14 cellular contexts compared by ENCODE assay signal in genomic region chr9:121888438-121888775, GRCh38.
DNase-seq lines count a peak whose midpoint lies in the region; ATAC-seq, FAIRE-seq and TF ChIP-seq lines count a peak whose summit lies in the region.
"Had no signal": no experiment of that assay in that cellular context is flagged by ENCODE, and none has a peak within 500 bp of the region (broad histone marks: within the 10 kb centered on the region; RNA-seq: fewer than 3 reads in every experiment).

No MANE protein-coding gene starts in this region.

- ATAC-seq in CD8-positive, alpha-beta T cell = no peak
- ATAC-seq: GM12878 had no signal

- in situ Hi-C loops in brain microvascular endothelial cell (cut with HindIII; ENCODE audit: low pct_ligation_motif_present, low sequenced_read_pairs) = no loop called here

- peak overlapping the region; percentile 97 for H3K27ac ChIP-seq in brain microvascular endothelial cell
- no peak overlapping the region for H3K27ac ChIP-seq in CD8-positive, alpha-beta T cell (ENCODE audit: low read depth, low read length)
- H3K27ac ChIP-seq: cardiac muscle cell had no signal

- H3K27me3 ChIP-seq in brain microvascular endothelial cell (replicated peaks) = no peaks in the 10 kb centered on the region
- H3K27me3 ChIP-seq in CD8-positive, alpha-beta T cell (ENCODE audit: insufficient read depth, low read length) = no peaks in the 10 kb centered on the region
- H3K27me3 ChIP-seq: cardiac muscle cell had no signal

- no peaks in the 10 kb centered on the region for H3K9me3 Mint-ChIP-seq in HFFc6
- H3K9me3 Mint-ChIP-seq in CD8-positive, alpha-beta T cell = no peaks in the 10 kb centered on the region

- DNase-seq in AG09309 (ENCODE audit: low read depth) (peak; percentile 72), HFFc6 (peak; percentile 82), brain microvascular endothelial cell (peak; percentile 95), medulla oblongata (ENCODE audit: extremely low spot score) (peak; percentile 56), GM12892 (ENCODE audit: insufficient read length) (no peak), GM20000 (ENCODE audit: low spot score) (no peak), posterior cingulate gyrus (no peak)
- no peak for DNase-seq in CD8-positive, alpha-beta T cell
- DNase-seq: Caco-2, NCI-H1436 treated with DMSO at 0.1 percent for 48 hours, occipital lobe had no signal

- H3K36me3 Mint-ChIP-seq in HFFc6 (ENCODE audit: low read depth) = no peaks in the 10 kb centered on the region
- no peaks in the 10 kb centered on the region for H3K36me3 Mint-ChIP-seq in CD8-positive, alpha-beta T cell

- peak overlapping the region; percentile 62 for H3K4me3 Mint-ChIP-seq in HFFc6
- H3K4me3 Mint-ChIP-seq in CD8-positive, alpha-beta T cell = no peak overlapping the region

- TF ChIP-seq CTCF in AG09309 (IDR thresholded peaks at IDR 0.05; ENCODE audit: control insufficient read depth, insufficient read depth, low read depth, low read length, missing control alignments) = peak; percentile 12
- no peak for TF ChIP-seq CTCF in HFFc6 (IDR thresholded peaks at IDR 0.05)
- TF ChIP-seq CTCF in brain microvascular endothelial cell (IDR thresholded peaks at IDR 0.05; ENCODE audit: low read depth, low read length, missing control alignments) = peak; percentile 35
- no peak for TF ChIP-seq CTCF in CD8-positive, alpha-beta T cell (IDR thresholded peaks at IDR 0.05)
- no peak for TF ChIP-seq CTCF in GM20000 (IDR thresholded peaks at IDR 0.05; ENCODE audit: extremely low read depth, missing control alignments)

- POLR2A ChIA-PET in CD8-positive, alpha-beta T cell (lab: Charles Lee) = no interaction called here

- no peaks in the 10 kb centered on the region for H3K4me1 ChIP-seq in CD8-positive, alpha-beta T cell (ENCODE audit: insufficient read depth, low read length)
- H3K4me1 ChIP-seq: Caco-2 had no signal

- H3K4me3 ChIP-seq in AG09309 (ENCODE audit: control insufficient read depth, low read depth, low read length) = no peak overlapping the region
- no peak overlapping the region for H3K4me3 ChIP-seq in brain microvascular endothelial cell (ENCODE audit: low read depth, low read length)
- no peak overlapping the region for H3K4me3 ChIP-seq in CD8-positive, alpha-beta T cell (ENCODE audit: low read depth, low read length)
- H3K4me3 ChIP-seq: cardiac muscle cell, GM12878 had no signal

- H3K27ac Mint-ChIP-seq in HFFc6 = peak overlapping the region; percentile 93
- H3K27ac Mint-ChIP-seq in CD8-positive, alpha-beta T cell = no peak overlapping the region

- no peak for FAIRE-seq in GM12892 (lab: Jason Lieb, UNC)
- FAIRE-seq: frontal cortex, GM12878 had no signal

- TF ChIP-seq POLR2A in GM12892 (IDR thresholded peaks at IDR 0.05; ENCODE audit: low read depth, low read length) = no peak

- no peaks in the 10 kb centered on the region for H3K9me3 ChIP-seq in CD8-positive, alpha-beta T cell (ENCODE audit: low read length)
- H3K9me3 ChIP-seq: Caco-2 had no signal

- intact Hi-C loops in CD8-positive, alpha-beta T cell (cut with DNase I, micrococcal nuclease) = no loop called here
- intact Hi-C loops in posterior cingulate gyrus (cut with DNase I) = no loop called here

- H3K27me3 Mint-ChIP-seq in HFFc6 (ENCODE audit: insufficient read depth) = peaks cover 5% of the 10 kb centered on the region
- H3K27me3 Mint-ChIP-seq in CD8-positive, alpha-beta T cell (ENCODE audit: low read depth) = no peaks in the 10 kb centered on the region

- H3K4me1 Mint-ChIP-seq in HFFc6 (ENCODE audit: low read depth) = peaks cover 69% of the 10 kb centered on the region
- H3K4me1 Mint-ChIP-seq in CD8-positive, alpha-beta T cell (ENCODE audit: low read depth) = no peaks in the 10 kb centered on the region

- no peaks in the 10 kb centered on the region for H3K36me3 ChIP-seq in brain microvascular endothelial cell (replicated peaks)
- no peaks in the 10 kb centered on the region for H3K36me3 ChIP-seq in CD8-positive, alpha-beta T cell (ENCODE audit: insufficient read depth, low read length)
- H3K36me3 ChIP-seq: cardiac muscle cell had no signal

- CTCF ChIA-PET in CD8-positive, alpha-beta T cell (lab: Charles Lee) = no interaction called here

Comparison
In these comparisons a context has a peak if more than half of its experiments do, and no peak if none do; other contexts are left out.
1. DNase-seq: peak in AG09309 (single experiment), HFFc6 (single experiment), brain microvascular endothelial cell (single experiment) and medulla oblongata (single experiment); none in GM12892 (single experiment), CD8-positive, alpha-beta T cell (0 of 7), GM20000 (single experiment) and posterior cingulate gyrus (0 of 10).
2. CTCF ChIP-seq: peak in AG09309 (single experiment) and brain microvascular endothelial cell (single experiment); none in HFFc6 (single experiment), CD8-positive, alpha-beta T cell (single experiment) and GM20000 (single experiment).